ENCODE assay signal across 12 cellular contexts in genomic region chr2:72883356-72883962, GRCh38. TPM values are rescaled to one million over a fixed set of nuclear protein-coding genes. Genes with fewer than 3 reads are reported as not detected.
DNase-seq lines count a peak whose midpoint lies in the region; ATAC-seq and TF ChIP-seq lines count a peak whose summit lies in the region.
"Had no signal": no experiment of that assay in that cellular context is flagged by ENCODE, and none has a peak within 500 bp of the region (broad histone marks: within the 10 kb centered on the region; RNA-seq: fewer than 3 reads in every experiment).

No MANE protein-coding gene starts in this region.

- H3K9me3 ChIP-seq in right cardiac atrium (ENCODE audit: control insufficient read depth, low read length): no peaks in the 10 kb centered on the region
- H3K9me3 ChIP-seq in thyroid gland: no peaks in the 10 kb centered on the region
- no peaks in the 10 kb centered on the region for H3K9me3 ChIP-seq in lower lobe of right lung
- H3K9me3 ChIP-seq: upper lobe of left lung had no signal

- TF ChIP-seq POLR2A in erythroblast (IDR thresholded peaks at IDR 0.05; ENCODE audit: low read length) (no peak), thyroid gland (IDR thresholded peaks at IDR 0.05) (no peak)

- WGBS in right cardiac atrium: 5% methylated on average over 4 of the region's 4 CpGs
- 6 to 7% methylated on average over 4 of the region's 4 CpGs for WGBS in thyroid gland, 2 donors

- POLR2A ChIA-PET in RWPE1 (lab: Yijun Ruan, JAX; ENCODE audit: low non-redundant PET): no interaction called here

- DNase-seq in right cardiac atrium (peak; percentile 40 to 72 (median 51)), cardiac septum (ENCODE audit: low spot score) (no peak), RWPE1 (ENCODE audit: low spot score) (peak; percentile 63), erythroblast (lab: John Stamatoyannopoulos, UW) (peak; percentile 25 to 40), thyroid gland (peak; percentile 34 to 60), lower lobe of right lung (no peak), globus pallidus (ENCODE audit: low spot score) (no peak), SHP77 (lab: John Stamatoyannopoulos, UW) (no peak)
- DNase-seq: upper lobe of left lung had no signal

- no peak overlapping the region for H3K4me3 ChIP-seq in right cardiac atrium (ENCODE audit: low read length)
- no peak overlapping the region for H3K4me3 ChIP-seq in thyroid gland (replicated peaks in 1 of 3)
- H3K4me3 ChIP-seq in lower lobe of right lung: no peak overlapping the region
- H3K4me3 ChIP-seq: upper lobe of left lung had no signal

- ATAC-seq in right cardiac atrium (no peak), lower lobe of right lung (no peak)
- ATAC-seq: Panc1 had no signal

- no peaks in the 10 kb centered on the region for H3K4me1 ChIP-seq in right cardiac atrium (ENCODE audit: control insufficient read depth, insufficient read depth, low read length)
- H3K4me1 ChIP-seq in thyroid gland: peaks cover 10 to 12% of the 10 kb centered on the region in 2 donors
- peaks cover 16% of the 10 kb centered on the region for H3K4me1 ChIP-seq in lower lobe of right lung

- H3K27me3 ChIP-seq in right cardiac atrium (ENCODE audit: control insufficient read depth, insufficient read depth) (no peaks in the 10 kb centered on the region), thyroid gland (no peaks in the 10 kb centered on the region), lower lobe of right lung (ENCODE audit: low read depth) (peaks cover 7% of the 10 kb centered on the region)
- H3K27me3 ChIP-seq: upper lobe of left lung had no signal

- no peak for TF ChIP-seq CTCF in RWPE1 (conservative IDR thresholded peaks at IDR 0.05; ENCODE audit: low read depth)
- TF ChIP-seq CTCF in thyroid gland (IDR thresholded peaks at IDR 0.05): no peak
- no peak for TF ChIP-seq CTCF in lower lobe of right lung (IDR thresholded peaks at IDR 0.05)

- intact Hi-C loops in right cardiac atrium (cut with DNase I): no loop called here
- intact Hi-C loops in cardiac septum (cut with DNase I): no loop called here
- intact Hi-C loops in thyroid gland (cut with DNase I): no loop called here
- intact Hi-C loops in lower lobe of right lung (cut with DNase I): no loop called here

- H3K27ac ChIP-seq in right cardiac atrium (ENCODE audit: low read length): no peak overlapping the region
- no peak overlapping the region for H3K27ac ChIP-seq in RWPE1
- no peak overlapping the region for H3K27ac ChIP-seq in thyroid gland
- no peak overlapping the region for H3K27ac ChIP-seq in lower lobe of right lung
- H3K27ac ChIP-seq: upper lobe of left lung had no signal

- CTCF ChIA-PET in RWPE1 (lab: Yijun Ruan, JAX): interaction anchor here (1.0 kb wide), 1 partner anchor 10 kb away, joined by 3 read pairs; no protein-coding TSS in a partner anchor

- no peaks in the 10 kb centered on the region for H3K36me3 ChIP-seq in thyroid gland
- H3K36me3 ChIP-seq in lower lobe of right lung: no peaks in the 10 kb centered on the region
- H3K36me3 ChIP-seq: upper lobe of left lung had no signal

RNA-seq across cellular contexts. Expression of gene SPR, which starts 3.7 kb away (rescaled TPM):
- total RNA-seq in right cardiac atrium (10 to 100 TPM; 35.9 to 56.3 (median 44.3) TPM), cardiac septum (35.4 TPM), thyroid gland (10 to 100 TPM; 29.4 to 83.0 (median 55.9) TPM), lower lobe of right lung (46.2 TPM)
- polyA plus RNA-seq in right cardiac atrium: 50.3 TPM
- total RNA-seq: CD4-positive, alpha-beta memory T cell had no signal

RNA-seq across cellular contexts. Expression of gene EMX1, which starts 33.9 kb away (rescaled TPM):
- not detected for total RNA-seq in right cardiac atrium
- 0.18 TPM for polyA plus RNA-seq in right cardiac atrium
- total RNA-seq in cardiac septum: not detected
- total RNA-seq in thyroid gland: under 1 TPM in 1 of 4 donors, not detected in 3; 0.22 TPM
- total RNA-seq in lower lobe of right lung: not detected
- total RNA-seq: activated T-helper 2 cell treated with anti-CD3 and anti-CD28 coated beads, Interferon-gamma antibody, Interleukin-2, Interleukin-4, amounts not matched to agents 10 μg/mL and 5 μg/mL and 100 μg/mL, durations not matched to agents 14 hours and 24 hours and 36 hours; CD4-positive, alpha-beta memory T cell; upper lobe of left lung had no signal
- polyA plus RNA-seq: CD4-positive, alpha-beta memory T cell had no signal

RNA-seq across cellular contexts. Expression of gene EXOC6B, which starts 57.6 kb away (rescaled TPM):
- 100 to 1,000 TPM in 3 of 4 donors, 10 to 100 TPM in 1; 93.6 to 127 (median 121) TPM for total RNA-seq in right cardiac atrium
- polyA plus RNA-seq in right cardiac atrium: 17.5 TPM
- 173 TPM for total RNA-seq in cardiac septum
- total RNA-seq in thyroid gland: 10 to 100 TPM; 22.6 to 47.3 (median 32.5) TPM
- 33.0 TPM for total RNA-seq in lower lobe of right lung

Comparison
In these comparisons a context has a peak if more than half of its experiments do, and no peak if none do; other contexts are left out.
1. DNase-seq: peak in right cardiac atrium (3 of 3), RWPE1 (single experiment), erythroblast (2 of 2) and thyroid gland (2 of 2); none in cardiac septum (single experiment), lower lobe of right lung (single experiment), globus pallidus (single experiment) and SHP77 (0 of 2).